Comparison of ENCODE assay signal across 1 cellular context in the genomic region with DNA sequence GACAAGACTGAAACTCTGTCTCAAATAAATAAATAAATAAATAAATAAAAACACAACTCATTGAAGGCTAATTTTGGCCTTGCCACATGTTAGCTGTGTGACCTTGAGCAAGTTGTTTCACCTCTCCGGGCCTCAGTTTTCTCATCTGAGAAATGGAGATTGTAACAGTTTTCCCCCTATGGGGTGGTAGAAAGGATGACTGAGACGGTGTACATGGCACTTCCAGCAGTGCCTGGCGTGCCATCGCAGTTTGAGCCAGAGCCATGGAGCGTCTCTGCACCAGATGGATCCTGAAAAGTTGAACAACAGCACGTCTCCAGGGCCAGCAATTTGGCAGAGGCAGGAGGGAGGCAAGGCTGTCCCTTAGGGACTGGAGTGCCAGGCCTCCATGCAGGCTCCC.
TF ChIP-seq lines count a peak whose summit lies in the region.

No MANE protein-coding gene starts in this region.

TF ChIP-seq in HepG2, 621 proteins besides CTCF, POLR2A, EP300 and RAD21:
- 0 out of 2 replicates have a peak, but pooled peaks have one; percentile 41 for TF ChIP-seq MEIS1 (CRISPR knock-in tag; IDR thresholded peaks at IDR 0.05; ENCODE audit: borderline replicate concordance)
- TF ChIP-seq SRF (IDR thresholded peaks at IDR 0.05; ENCODE audit: low read depth, low read length), result no peak
- TF ChIP-seq, protein P1, sequence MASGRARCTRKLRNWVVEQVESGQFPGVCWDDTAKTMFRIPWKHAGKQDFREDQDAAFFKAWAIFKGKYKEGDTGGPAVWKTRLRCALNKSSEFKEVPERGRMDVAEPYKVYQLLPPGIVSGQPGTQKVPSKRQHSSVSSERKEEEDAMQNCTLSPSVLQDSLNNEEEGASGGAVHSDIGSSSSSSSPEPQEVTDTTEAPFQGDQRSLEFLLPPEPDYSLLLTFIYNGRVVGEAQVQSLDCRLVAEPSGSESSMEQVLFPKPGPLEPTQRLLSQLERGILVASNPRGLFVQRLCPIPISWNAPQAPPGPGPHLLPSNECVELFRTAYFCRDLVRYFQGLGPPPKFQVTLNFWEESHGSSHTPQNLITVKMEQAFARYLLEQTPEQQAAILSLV (CRISPR knock-in tag; IDR thresholded peaks at IDR 0.05; ENCODE audit: borderline replicate concordance), result 0 out of 2 replicates have a peak, but pooled peaks have one; percentile 65
- 0 out of 2 replicates have a peak, but pooled peaks have one; percentile 14 for TF ChIP-seq ZNF552 (CRISPR knock-in tag; IDR thresholded peaks at IDR 0.05; ENCODE audit: borderline replicate concordance)
- TF ChIP-seq CBFB (CRISPR knock-in tag; IDR thresholded peaks at IDR 0.05), result 0 out of 2 replicates have a peak, but pooled peaks have one; percentile 20
- TF ChIP-seq, protein P2, sequence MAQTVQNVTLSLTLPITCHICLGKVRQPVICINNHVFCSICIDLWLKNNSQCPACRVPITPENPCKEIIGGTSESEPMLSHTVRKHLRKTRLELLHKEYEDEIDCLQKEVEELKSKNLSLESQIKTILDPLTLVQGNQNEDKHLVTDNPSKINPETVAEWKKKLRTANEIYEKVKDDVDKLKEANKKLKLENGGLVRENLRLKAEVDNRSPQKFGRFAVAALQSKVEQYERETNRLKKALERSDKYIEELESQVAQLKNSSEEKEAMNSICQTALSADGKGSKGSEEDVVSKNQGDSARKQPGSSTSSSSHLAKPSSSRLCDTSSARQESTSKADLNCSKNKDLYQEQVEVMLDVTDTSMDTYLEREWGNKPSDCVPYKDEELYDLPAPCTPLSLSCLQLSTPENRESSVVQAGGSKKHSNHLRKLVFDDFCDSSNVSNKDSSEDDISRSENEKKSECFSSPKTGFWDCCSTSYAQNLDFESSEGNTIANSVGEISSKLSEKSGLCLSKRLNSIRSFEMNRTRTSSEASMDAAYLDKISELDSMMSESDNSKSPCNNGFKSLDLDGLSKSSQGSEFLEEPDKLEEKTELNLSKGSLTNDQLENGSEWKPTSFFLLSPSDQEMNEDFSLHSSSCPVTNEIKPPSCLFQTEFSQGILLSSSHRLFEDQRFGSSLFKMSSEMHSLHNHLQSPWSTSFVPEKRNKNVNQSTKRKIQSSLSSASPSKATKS (CRISPR knock-in tag; IDR thresholded peaks at IDR 0.05), result no peak
- no peak for TF ChIP-seq ZNF567 (CRISPR knock-in tag; IDR thresholded peaks at IDR 0.05; ENCODE audit: borderline replicate concordance)
- TF ChIP-seq ZZZ3 (CRISPR knock-in tag; IDR thresholded peaks at IDR 0.05; ENCODE audit: borderline replicate concordance), result 0 out of 2 replicates have a peak, but pooled peaks have one; percentile 39
- TF ChIP-seq EEA1 (CRISPR knock-in tag; IDR thresholded peaks at IDR 0.05; ENCODE audit: borderline replicate concordance), result peak; percentile 63; the same call in 1 of the 2 replicates
- TF ChIP-seq, protein P3, sequence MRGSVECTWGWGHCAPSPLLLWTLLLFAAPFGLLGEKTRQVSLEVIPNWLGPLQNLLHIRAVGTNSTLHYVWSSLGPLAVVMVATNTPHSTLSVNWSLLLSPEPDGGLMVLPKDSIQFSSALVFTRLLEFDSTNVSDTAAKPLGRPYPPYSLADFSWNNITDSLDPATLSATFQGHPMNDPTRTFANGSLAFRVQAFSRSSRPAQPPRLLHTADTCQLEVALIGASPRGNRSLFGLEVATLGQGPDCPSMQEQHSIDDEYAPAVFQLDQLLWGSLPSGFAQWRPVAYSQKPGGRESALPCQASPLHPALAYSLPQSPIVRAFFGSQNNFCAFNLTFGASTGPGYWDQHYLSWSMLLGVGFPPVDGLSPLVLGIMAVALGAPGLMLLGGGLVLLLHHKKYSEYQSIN (CRISPR knock-in tag; IDR thresholded peaks at IDR 0.05; ENCODE audit: borderline replicate concordance), result no peak
- 0 out of 2 replicates have a peak, but pooled peaks have one; percentile 25 for TF ChIP-seq JUN (CRISPR knock-in tag; IDR thresholded peaks at IDR 0.05)
- TF ChIP-seq ZNF354B (CRISPR knock-in tag; IDR thresholded peaks at IDR 0.05), result no peak
